ENCODE assay signal across 8 cellular contexts in the genomic region with DNA sequence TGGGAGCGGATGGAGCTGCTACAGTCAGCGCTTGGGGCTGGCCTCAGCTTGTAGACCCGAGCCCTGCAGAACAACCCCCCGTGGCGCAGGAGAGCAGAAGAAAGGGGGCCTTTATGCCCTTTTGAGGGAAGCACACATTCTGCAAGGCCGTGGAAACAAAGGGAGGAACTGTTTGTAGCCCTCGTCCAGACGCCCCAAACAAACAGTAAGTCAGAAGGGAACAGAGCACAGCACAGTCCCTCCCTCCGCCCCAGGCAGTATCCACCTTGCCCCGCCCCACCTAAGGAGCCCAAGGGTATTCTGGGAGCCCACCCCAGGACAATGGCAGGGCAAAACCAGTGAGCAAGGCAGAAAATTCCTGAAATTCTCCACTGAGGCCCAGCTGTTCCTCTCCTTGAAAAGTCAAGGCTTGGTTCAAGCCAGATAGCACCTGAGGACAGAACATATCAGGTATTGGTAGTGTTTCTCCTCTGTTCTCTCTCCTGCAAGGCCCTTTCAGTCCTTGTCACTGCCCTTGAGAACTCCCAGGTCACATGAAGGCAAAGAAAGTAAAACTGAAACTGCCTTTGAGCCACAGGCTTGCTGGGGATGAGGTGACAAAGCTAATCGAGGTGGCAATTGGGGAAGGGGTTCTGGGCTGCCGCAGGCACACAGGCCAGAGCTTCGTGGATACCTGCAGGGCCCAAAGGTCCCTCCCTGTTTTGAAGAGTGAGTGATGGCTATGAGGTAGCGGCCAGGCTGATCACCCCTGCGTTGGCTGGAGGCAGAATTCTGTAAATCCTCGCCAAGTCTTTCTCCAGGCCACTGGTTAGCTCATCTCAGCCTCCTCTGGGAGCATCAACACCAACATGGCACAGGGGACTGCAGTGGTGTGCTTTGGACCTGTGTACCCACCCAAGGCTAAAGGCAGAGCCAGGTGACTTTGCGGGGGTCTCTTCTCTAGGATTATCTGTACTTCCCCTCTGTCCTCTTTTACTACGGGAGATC. TPM values are rescaled to one million over a fixed set of nuclear protein-coding genes. Genes with fewer than 3 reads are reported as not detected.
DNase-seq lines count a peak whose midpoint lies in the region; ATAC-seq, FAIRE-seq and TF ChIP-seq lines count a peak whose summit lies in the region.

No MANE protein-coding gene starts in this region.

- peak; percentile 39 for DNase-seq in DMS114 treated with DMSO at 0.1 percent for 48 hours (lab: John Stamatoyannopoulos, UW; ENCODE audit: unreplicated experiment)
- DNase-seq in HTR-8/SVneo (ENCODE audit: insufficient read length, low spot score): peak; percentile 47
- DNase-seq in RPMI7951 (ENCODE audit: low read depth): peak; percentile 79
- DNase-seq in activated effector memory CD4-positive, alpha-beta T cell treated with anti-CD3 and anti-CD28 coated beads, Interleukin-2, amount 50 U/mL, for 16 hours: peak; percentile 86
- DNase-seq in foreskin melanocyte: peak; percentile 99
- peak; percentile 77 for DNase-seq in neural crest cell (ENCODE audit: low read depth, low spot score)
- DNase-seq in stomach: peak; percentile 66

- no peaks in the 10 kb centered on the region for H3K9me3 ChIP-seq in stomach

- peaks cover 44% of the 10 kb centered on the region for H3K4me1 Mint-ChIP-seq in neural crest cell

- peaks cover 39 to 91% (median 64%) of the 10 kb centered on the region in 4 donors for H3K4me1 ChIP-seq in stomach

- ATAC-seq in GM21381 (IDR thresholded peaks at IDR 0.05; ENCODE audit: unreplicated experiment): peak; percentile 78

- intact Hi-C loops in stomach (cut with DNase I; ENCODE audit: low total_unique reads): no loop called here

- no peak for FAIRE-seq in HTR-8/SVneo (lab: Jason Lieb, UNC)

- TF ChIP-seq EP300 in stomach (IDR thresholded peaks at IDR 0.05): no peak

- TF ChIP-seq CTCF in neural crest cell (conservative IDR thresholded peaks at IDR 0.05) (no peak), stomach (IDR thresholded peaks at IDR 0.05) (no peak)

- H3K27ac ChIP-seq in stomach: peak overlapping the region; percentile 95 to 98 (median 96)

- H3K27ac Mint-ChIP-seq in neural crest cell (ENCODE audit: unreplicated experiment): peak overlapping the region; percentile 95

- peaks cover 0 to 11% (median 2%) of the 10 kb centered on the region in 4 donors for H3K36me3 ChIP-seq in stomach

- H3K9me3 Mint-ChIP-seq in neural crest cell: peaks cover 6% of the 10 kb centered on the region

- H3K27me3 Mint-ChIP-seq in neural crest cell (ENCODE audit: low read depth): no peaks in the 10 kb centered on the region

- peak in 1 of 4 donors; percentile 30 for TF ChIP-seq POLR2A in stomach (IDR thresholded peaks at IDR 0.05)

- WGBS in stomach, 5 donors: 1 to 3% (median 2%) methylated on average over 15 to 18 of the region's 18 CpGs

- peaks cover 5% of the 10 kb centered on the region for H3K36me3 Mint-ChIP-seq in neural crest cell (ENCODE audit: low read depth)

- no peaks in the 10 kb centered on the region for H3K27me3 ChIP-seq in stomach

- peak overlapping the region; percentile 82 for H3K4me3 Mint-ChIP-seq in neural crest cell

- H3K4me3 ChIP-seq in stomach: peak overlapping the region; percentile 58 to 67 (median 61)

RNA-seq across cellular contexts. Expression of gene DGLUCY, which starts 0.5 kb away (rescaled TPM):
- total RNA-seq in RPMI7951 (2014; rRNA removed; shearing (Covaris generic)): 13.6 and 15.6 TPM in 2 replicates
- total RNA-seq in neural crest cell: 13.1 and 15.6 TPM in 2 replicates
- 100 to 1,000 TPM in 2 of 5 donors, 10 to 100 TPM in 3; 54.3 to 122 (median 87.9) TPM for total RNA-seq in stomach
- 10 to 100 TPM; 24.1 to 32.9 (median 28.9) TPM for polyA plus RNA-seq in stomach

RNA-seq across cellular contexts. Expression of gene RPS6KA5, which starts 53.9 kb away (rescaled TPM):
- 1.7 and 2.3 TPM in 2 replicates for total RNA-seq in RPMI7951 (2014; rRNA removed; shearing (Covaris generic))
- total RNA-seq in neural crest cell (2.0 and 2.2 TPM in 2 replicates), stomach (10 to 100 TPM in 4 of 5 donors, 1 to 10 TPM in 1; 6.4 to 25.0 (median 16.5) TPM)
- 1 to 10 TPM; 1.6 to 3.8 (median 1.9) TPM for polyA plus RNA-seq in stomach

Comparison
In these comparisons a context has a peak if more than half of its experiments do, and no peak if none do; other contexts are left out.
1. Peak in every context shown above with its lines: DNase-seq, ATAC-seq, H3K4me3 ChIP-seq and H3K27ac ChIP-seq.
2. DNase-seq: peak in every context shown above with its lines; median percentile 99 in foreskin melanocyte; 86 in activated effector memory CD4-positive, alpha-beta T cell treated with anti-CD3 and anti-CD28 coated beads, Interleukin-2, amount 50 U/mL, for 16 hours; 79 in RPMI7951; 77 in neural crest cell; 66 in stomach; 47 in HTR-8/SVneo; 39 in DMS114 treated with DMSO at 0.1 percent for 48 hours.